ENCODE assay signal across 34 cellular contexts in genomic region chr12:21523148-21523547, GRCh38.
"Had no signal": no experiment of that assay in that cellular context is flagged by ENCODE, and none has a peak within 500 bp of the region (broad histone marks: within the 10 kb centered on the region; RNA-seq: fewer than 3 reads in every experiment).

No MANE protein-coding gene starts in this region.

- DNase-seq: Karpas-422, Kasumi-1, MG63, MM.1S, MV-4-11, NCI-H1048, NCI-H1092, NCI-H1092 treated with DMSO at 0.1 percent for 48 hours, NCI-H1105, NCI-H1105 treated with DMSO at 0.1 percent for 48 hours, NCI-H1417, NCI-H1417 treated with DMSO at 0.1 percent for 48 hours, NCI-H1436, NCI-H1436 treated with DMSO at 0.1 percent for 48 hours, NCI-H146, NCI-H1694 treated with DMSO at 0.1 percent for 48 hours, NCI-H187, NCI-H187 treated with DMSO at 0.1 percent for 48 hours, NCI-H1930, NCI-H2029, NCI-H2029 treated with DMSO at 0.1 percent for 48 hours, NCI-H2081, NCI-H2081 treated with DMSO at 0.1 percent for 48 hours, NCI-H2107, NCI-H2171, NCI-H2171 treated with DMSO at 0.1 percent for 48 hours, NCI-H2227 treated with DMSO at 0.1 percent for 48 hours, NCI-H226, NCI-H345, NCI-H446, NCI-H446 treated with DMSO at 0.1 percent for 48 hours, NCI-H510A, NCI-H510A treated with DMSO at 0.1 percent for 48 hours, NCI-H524 had no signal

- H3K4me3 ChIP-seq: MG63 had no signal

- H3K9me3 ChIP-seq: MG63 had no signal
